In the genomic region with DNA sequence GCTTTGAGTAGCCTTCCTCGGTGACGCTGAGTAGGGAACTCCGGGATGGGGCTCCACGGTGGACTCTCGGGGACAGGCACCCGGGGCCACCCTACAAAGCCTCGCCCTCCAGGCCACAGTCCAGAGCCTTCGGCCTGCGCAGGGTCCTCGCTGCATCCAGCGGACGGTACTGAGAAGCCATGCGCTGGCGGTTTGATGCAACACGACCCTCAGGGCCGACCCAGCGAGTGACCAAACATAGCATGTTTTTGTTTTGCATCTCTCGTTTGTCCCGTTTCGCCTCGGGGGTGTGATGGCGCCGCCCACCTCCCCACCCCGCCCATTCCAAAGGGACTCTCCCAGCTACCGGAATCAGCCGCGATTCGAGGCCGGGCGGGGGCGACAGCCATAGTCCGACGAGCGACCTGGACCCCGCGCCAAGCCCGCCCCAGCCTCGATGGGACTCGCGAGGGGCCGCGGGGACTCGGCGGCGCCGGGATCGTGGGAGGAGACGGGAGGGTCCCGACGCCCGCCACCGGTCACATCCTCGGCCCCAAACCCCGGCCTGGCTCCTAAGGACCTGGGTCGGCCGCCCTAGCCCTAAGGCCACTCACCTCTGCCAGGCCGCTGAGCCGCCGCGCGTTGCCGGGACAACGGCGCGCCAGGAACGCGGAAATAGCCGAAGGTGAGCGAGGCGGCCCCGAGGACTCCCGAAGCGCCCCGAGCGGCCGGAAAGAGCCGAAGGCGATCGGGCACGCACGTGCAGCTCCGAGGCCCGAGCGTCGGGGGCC, we compare ENCODE assay signal across 1 cellular context.
TF ChIP-seq lines count a peak whose summit lies in the region.

No MANE protein-coding gene starts in this region.

TF ChIP-seq in HEK293, 187 proteins besides CTCF, POLR2A, EP300 and RAD21 (continued from another document):
- TF ChIP-seq, protein P1, sequence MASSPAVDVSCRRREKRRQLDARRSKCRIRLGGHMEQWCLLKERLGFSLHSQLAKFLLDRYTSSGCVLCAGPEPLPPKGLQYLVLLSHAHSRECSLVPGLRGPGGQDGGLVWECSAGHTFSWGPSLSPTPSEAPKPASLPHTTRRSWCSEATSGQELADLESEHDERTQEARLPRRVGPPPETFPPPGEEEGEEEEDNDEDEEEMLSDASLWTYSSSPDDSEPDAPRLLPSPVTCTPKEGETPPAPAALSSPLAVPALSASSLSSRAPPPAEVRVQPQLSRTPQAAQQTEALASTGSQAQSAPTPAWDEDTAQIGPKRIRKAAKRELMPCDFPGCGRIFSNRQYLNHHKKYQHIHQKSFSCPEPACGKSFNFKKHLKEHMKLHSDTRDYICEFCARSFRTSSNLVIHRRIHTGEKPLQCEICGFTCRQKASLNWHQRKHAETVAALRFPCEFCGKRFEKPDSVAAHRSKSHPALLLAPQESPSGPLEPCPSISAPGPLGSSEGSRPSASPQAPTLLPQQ (tag by site-specific recombination; IDR thresholded peaks at IDR 0.05): no peak
- TF ChIP-seq ZSCAN30 (tag by site-specific recombination; IDR thresholded peaks at IDR 0.05): 0 out of 2 replicates have a peak, but pooled peaks have one; percentile 13
- no peak for TF ChIP-seq ZNF585B (tag by site-specific recombination; IDR thresholded peaks at IDR 0.05)
- TF ChIP-seq SP2 (tag by site-specific recombination; IDR thresholded peaks at IDR 0.05): peak; percentile 35
- TF ChIP-seq YY2 (tag by site-specific recombination; IDR thresholded peaks at IDR 0.05): peak; percentile 47; the same call in 1 of the 2 replicates
- TF ChIP-seq ZNF747 (tag by site-specific recombination; IDR thresholded peaks at IDR 0.05): no peak
- TF ChIP-seq MYNN (tag by site-specific recombination; IDR thresholded peaks at IDR 0.05; ENCODE audit: borderline replicate concordance): 0 out of 2 replicates have a peak, but pooled peaks have one; percentile 27
- peak; percentile 71; the same call in 1 of the 2 replicates for TF ChIP-seq ZEB2 (tag by site-specific recombination; IDR thresholded peaks at IDR 0.05)
- TF ChIP-seq, protein P2, sequence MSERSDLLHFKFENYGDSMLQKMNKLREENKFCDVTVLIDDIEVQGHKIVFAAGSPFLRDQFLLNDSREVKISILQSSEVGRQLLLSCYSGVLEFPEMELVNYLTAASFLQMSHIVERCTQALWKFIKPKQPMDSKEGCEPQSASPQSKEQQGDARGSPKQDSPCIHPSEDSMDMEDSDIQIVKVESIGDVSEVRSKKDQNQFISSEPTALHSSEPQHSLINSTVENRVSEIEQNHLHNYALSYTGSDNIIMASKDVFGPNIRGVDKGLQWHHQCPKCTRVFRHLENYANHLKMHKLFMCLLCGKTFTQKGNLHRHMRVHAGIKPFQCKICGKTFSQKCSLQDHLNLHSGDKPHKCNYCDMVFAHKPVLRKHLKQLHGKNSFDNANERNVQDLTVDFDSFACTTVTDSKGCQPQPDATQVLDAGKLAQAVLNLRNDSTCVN (tag by site-specific recombination; optimal IDR thresholded peaks at IDR 0.05): peak; percentile 87
- TF ChIP-seq SALL2 (tag by site-specific recombination; IDR thresholded peaks at IDR 0.05; ENCODE audit: borderline replicate concordance): no peak
- TF ChIP-seq, protein P3, sequence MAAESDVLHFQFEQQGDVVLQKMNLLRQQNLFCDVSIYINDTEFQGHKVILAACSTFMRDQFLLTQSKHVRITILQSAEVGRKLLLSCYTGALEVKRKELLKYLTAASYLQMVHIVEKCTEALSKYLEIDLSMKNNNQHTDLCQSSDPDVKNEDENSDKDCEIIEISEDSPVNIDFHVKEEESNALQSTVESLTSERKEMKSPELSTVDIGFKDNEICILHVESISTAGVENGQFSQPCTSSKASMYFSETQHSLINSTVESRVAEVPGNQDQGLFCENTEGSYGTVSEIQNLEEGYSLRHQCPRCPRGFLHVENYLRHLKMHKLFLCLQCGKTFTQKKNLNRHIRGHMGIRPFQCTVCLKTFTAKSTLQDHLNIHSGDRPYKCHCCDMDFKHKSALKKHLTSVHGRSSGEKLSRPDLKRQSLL (tag by site-specific recombination; IDR thresholded peaks at IDR 0.05): no peak
- TF ChIP-seq, protein P4, sequence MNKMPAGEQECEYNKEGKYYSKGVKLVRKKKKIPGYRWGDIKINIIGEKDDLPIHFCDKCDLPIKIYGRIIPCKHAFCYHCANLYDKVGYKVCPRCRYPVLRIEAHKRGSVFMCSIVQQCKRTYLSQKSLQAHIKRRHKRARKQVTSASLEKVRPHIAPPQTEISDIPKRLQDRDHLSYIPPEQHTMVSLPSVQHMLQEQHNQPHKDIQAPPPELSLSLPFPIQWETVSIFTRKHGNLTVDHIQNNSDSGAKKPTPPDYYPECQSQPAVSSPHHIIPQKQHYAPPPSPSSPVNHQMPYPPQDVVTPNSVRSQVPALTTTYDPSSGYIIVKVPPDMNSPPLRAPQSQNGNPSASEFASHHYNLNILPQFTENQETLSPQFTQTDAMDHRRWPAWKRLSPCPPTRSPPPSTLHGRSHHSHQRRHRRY (tag by site-specific recombination; IDR thresholded peaks at IDR 0.05): no peak
- TF ChIP-seq, protein P5, sequence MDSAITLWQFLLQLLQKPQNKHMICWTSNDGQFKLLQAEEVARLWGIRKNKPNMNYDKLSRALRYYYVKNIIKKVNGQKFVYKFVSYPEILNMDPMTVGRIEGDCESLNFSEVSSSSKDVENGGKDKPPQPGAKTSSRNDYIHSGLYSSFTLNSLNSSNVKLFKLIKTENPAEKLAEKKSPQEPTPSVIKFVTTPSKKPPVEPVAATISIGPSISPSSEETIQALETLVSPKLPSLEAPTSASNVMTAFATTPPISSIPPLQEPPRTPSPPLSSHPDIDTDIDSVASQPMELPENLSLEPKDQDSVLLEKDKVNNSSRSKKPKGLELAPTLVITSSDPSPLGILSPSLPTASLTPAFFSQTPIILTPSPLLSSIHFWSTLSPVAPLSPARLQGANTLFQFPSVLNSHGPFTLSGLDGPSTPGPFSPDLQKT (IDR thresholded peaks at IDR 0.05; ENCODE audit: borderline replicate concordance, low read depth, low read length): no peak
- TF ChIP-seq ZBTB48 (tag by site-specific recombination; IDR thresholded peaks at IDR 0.05): peak; percentile 50; the same call in 1 of the 2 replicates
- TF ChIP-seq KLF16 (tag by site-specific recombination; IDR thresholded peaks at IDR 0.05): peak; percentile 72
- peak; percentile 97 for TF ChIP-seq KLF9 (tag by site-specific recombination; IDR thresholded peaks at IDR 0.05; ENCODE audit: low read depth)
- TF ChIP-seq ZBTB20 (tag by site-specific recombination; IDR thresholded peaks at IDR 0.05): peak; percentile 37; the same call in 1 of the 2 replicates
- peak; percentile 22; the same call in 1 of the 2 replicates for TF ChIP-seq SCRT2 (tag by site-specific recombination; IDR thresholded peaks at IDR 0.05)
